In the genomic region with DNA sequence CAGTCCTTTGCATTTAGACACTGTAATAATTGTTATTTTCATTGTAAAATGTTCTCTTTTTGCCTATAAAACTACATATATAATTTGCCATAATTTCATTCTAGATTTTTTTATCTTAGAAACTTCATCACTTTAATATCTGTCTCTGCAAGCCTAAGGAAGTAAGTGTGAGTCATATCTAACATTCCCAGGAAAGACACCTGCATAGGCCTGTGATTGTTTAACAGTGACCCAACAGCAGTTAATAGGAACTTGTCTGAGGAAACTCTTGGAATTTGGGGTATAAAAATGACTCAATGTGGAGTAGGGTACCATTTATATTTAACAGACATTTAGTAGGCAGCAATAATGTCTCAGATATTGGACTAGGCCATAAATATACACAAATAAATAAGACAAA, we compare ENCODE assay signal across 20 cellular contexts.
A peak's percentile ranks its signal among the peaks of the same experiment; 100 is the strongest.
DNase-seq lines count a peak whose midpoint lies in the region; ATAC-seq and TF ChIP-seq lines count a peak whose summit lies in the region.
"Had no signal": no experiment of that assay in that cellular context is flagged by ENCODE, and none has a peak within 500 bp of the region (broad histone marks: within the 10 kb centered on the region; RNA-seq: fewer than 3 reads in every experiment).

No MANE protein-coding gene starts in this region.

- TF ChIP-seq CTCF in RWPE2 (IDR thresholded peaks at IDR 0.05; ENCODE audit: poor library complexity, severe bottlenecking) (no peak), epithelial cell of esophagus (IDR thresholded peaks at IDR 0.05; ENCODE audit: insufficient read depth, low read depth, low read length, missing control alignments) (no peak), Calu3 (IDR thresholded peaks at IDR 0.05; ENCODE audit: unreplicated experiment) (no peak)

- no peak overlapping the region for H3K27ac Mint-ChIP-seq in Calu3 (ENCODE audit: unreplicated experiment)
- H3K27ac Mint-ChIP-seq: B cell; CD4-positive, CD25-positive, alpha-beta regulatory T cell; CD8-positive, alpha-beta memory T cell had no signal

- H3K9me3 ChIP-seq in RWPE2 (ENCODE audit: severe bottlenecking): no peaks in the 10 kb centered on the region
- H3K9me3 ChIP-seq: A549, HAP-1 had no signal

- no peaks in the 10 kb centered on the region for H3K9me3 Mint-ChIP-seq in Calu3 (ENCODE audit: low read depth, unreplicated experiment)

- no peak overlapping the region for H3K4me3 ChIP-seq in RWPE2 (ENCODE audit: severe bottlenecking)
- H3K4me3 ChIP-seq in epithelial cell of esophagus (ENCODE audit: low read length): no peak overlapping the region
- H3K4me3 ChIP-seq: A549; BLaER1 treated with 17β-estradiol and CSF1 and Interleukin-3, amounts not matched to agents 10 nM and 100 nM; GM23248; HAP-1 had no signal

- CTCF ChIA-PET in Calu3 (lab: Charles Lee): no interaction called here

- H3K36me3 ChIP-seq in RWPE2 (ENCODE audit: low read depth): no peaks in the 10 kb centered on the region
- H3K36me3 ChIP-seq: BLaER1 treated with 17β-estradiol and CSF1 and Interleukin-3, amounts not matched to agents 10 nM and 100 nM; HAP-1 had no signal

- intact Hi-C loops in Calu3 (cut with micrococcal nuclease; ENCODE audit: unreplicated experiment): loop anchor here (5.0 kb wide), 1 partner anchor 1139 kb away; no protein-coding TSS in a partner anchor

- H3K27me3 ChIP-seq in RWPE2 (ENCODE audit: insufficient read depth, poor library complexity, severe bottlenecking): no peaks in the 10 kb centered on the region
- H3K27me3 ChIP-seq: BLaER1 treated with 17β-estradiol and CSF1 and Interleukin-3, amounts not matched to agents 10 nM and 100 nM had no signal

- no peak overlapping the region for H3K4me3 Mint-ChIP-seq in Calu3 (ENCODE audit: low read depth, unreplicated experiment)
- H3K4me3 Mint-ChIP-seq: B cell; CD4-positive, CD25-positive, alpha-beta regulatory T cell; CD8-positive, alpha-beta memory T cell had no signal

- no peaks in the 10 kb centered on the region for H3K4me1 ChIP-seq in RWPE2 (ENCODE audit: insufficient read depth, poor library complexity, severe bottlenecking)
- H3K4me1 ChIP-seq: A549; BLaER1 treated with 17β-estradiol and CSF1 and Interleukin-3, amounts not matched to agents 10 nM and 100 nM; HAP-1 had no signal

- DNase-seq in HT1080 (ENCODE audit: low read depth): peak; percentile 5
- no peak for DNase-seq in RWPE2 (ENCODE audit: low spot score)
- peak; percentile 50 for DNase-seq in epithelial cell of esophagus (ENCODE audit: low read depth)
- peak; percentile 39 for DNase-seq in kidney tubule cell (ENCODE audit: low spot score)
- DNase-seq in retina: no peak
- DNase-seq in Calu3: no peak
- no peak for DNase-seq in AG08395 (ENCODE audit: low spot score)
- no peak for DNase-seq in substantia nigra (lab: John Stamatoyannopoulos, UW)
- DNase-seq: CD4-positive, CD25-positive, alpha-beta regulatory T cell; CD8-positive, alpha-beta memory T cell; COR-L47; DMS153; DMS79; GDM1; GM23248; KG1 had no signal

- ATAC-seq in RWPE2 (ENCODE audit: low read depth): peak; percentile 72; the same call in 2 of the 3 replicates
- ATAC-seq: A549 had no signal

- no peaks in the 10 kb centered on the region for H3K27me3 Mint-ChIP-seq in Calu3 (ENCODE audit: unreplicated experiment)
- H3K27me3 Mint-ChIP-seq: B cell; CD4-positive, CD25-positive, alpha-beta regulatory T cell; CD8-positive, alpha-beta memory T cell had no signal

- no peaks in the 10 kb centered on the region for H3K4me1 Mint-ChIP-seq in Calu3 (ENCODE audit: low read depth, unreplicated experiment)
- H3K4me1 Mint-ChIP-seq: B cell; CD4-positive, CD25-positive, alpha-beta regulatory T cell; CD8-positive, alpha-beta memory T cell had no signal

- H3K27ac ChIP-seq in RWPE2 (ENCODE audit: poor library complexity, severe bottlenecking) (no peak overlapping the region), substantia nigra (ENCODE audit: low read depth, low read length, poor library complexity, severe bottlenecking) (no peak overlapping the region)
- H3K27ac ChIP-seq: A549; BLaER1 treated with 17β-estradiol and CSF1 and Interleukin-3, amounts not matched to agents 10 nM and 100 nM; GM23248 had no signal

- no TSS peak for BruUV-seq in Calu3 (replicated peaks; lab: Mats Ljungman, UMichigan)

- no peaks in the 10 kb centered on the region for H3K36me3 Mint-ChIP-seq in Calu3 (ENCODE audit: insufficient read depth, unreplicated experiment)
- H3K36me3 Mint-ChIP-seq: CD4-positive, CD25-positive, alpha-beta regulatory T cell; CD8-positive, alpha-beta memory T cell had no signal

Comparison
In these comparisons a context has a peak if more than half of its experiments do, and no peak if none do; other contexts are left out.
1. DNase-seq: peak in HT1080 (single experiment), epithelial cell of esophagus (single experiment) and kidney tubule cell (single experiment); none in RWPE2 (single experiment), retina (single experiment), Calu3 (single experiment), AG08395 (single experiment) and substantia nigra (0 of 49).